ENCODE assay signal across 8 cellular contexts in genomic region chr4:155972098-155972497, GRCh38. TPM values are rescaled to one million over a fixed set of nuclear protein-coding genes. Genes with fewer than 3 reads are reported as not detected.
DNase-seq lines count a peak whose midpoint lies in the region; ATAC-seq, FAIRE-seq and TF ChIP-seq lines count a peak whose summit lies in the region.

No MANE protein-coding gene starts in this region.

- H3K27ac Mint-ChIP-seq in activated naive CD4-positive, alpha-beta T cell treated with anti-CD3 and anti-CD28 coated beads, Interleukin-2, amount 10 ng/mL, durations not matched to agents 7 days and 5 days: no peak overlapping the region

- H3K4me3 Mint-ChIP-seq in activated naive CD4-positive, alpha-beta T cell treated with anti-CD3 and anti-CD28 coated beads, Interleukin-2, amount 10 ng/mL, durations not matched to agents 7 days and 5 days: no peak overlapping the region

- H3K27me3 Mint-ChIP-seq in activated naive CD4-positive, alpha-beta T cell treated with anti-CD3 and anti-CD28 coated beads, Interleukin-2, amount 10 ng/mL, durations not matched to agents 7 days and 5 days: no peaks in the 10 kb centered on the region

- DNase-seq in AG20443 (ENCODE audit: low spot score): peak; percentile 21
- no peak for DNase-seq in epithelial cell of proximal tubule (ENCODE audit: low read depth)
- peak; percentile 15 for DNase-seq in urothelium cell line (ENCODE audit: low spot score)
- no peak for DNase-seq in activated naive CD4-positive, alpha-beta T cell treated with anti-CD3 and anti-CD28 coated beads, Interleukin-2, amount 10 ng/mL, durations not matched to agents 7 days and 5 days
- DNase-seq in NCI-H2171 treated with DMSO at 0.1 percent for 48 hours (lab: John Stamatoyannopoulos, UW): no peak
- no peak for DNase-seq in stimulated activated CD4-positive, alpha-beta T cell treated with anti-CD3 and anti-CD28 coated beads, Interleukin-2, amount 100 ng/mL, for 48 hours

- H3K4me3 ChIP-seq in epithelial cell of proximal tubule (ENCODE audit: low read depth, low read length): no peak overlapping the region

- H3K4me1 Mint-ChIP-seq in activated naive CD4-positive, alpha-beta T cell treated with anti-CD3 and anti-CD28 coated beads, Interleukin-2, amount 10 ng/mL, durations not matched to agents 7 days and 5 days: no peaks in the 10 kb centered on the region

- FAIRE-seq in urothelium cell line (lab: Jason Lieb, UNC): no peak

- peaks cover 4% of the 10 kb centered on the region for H3K9me3 Mint-ChIP-seq in activated naive CD4-positive, alpha-beta T cell treated with anti-CD3 and anti-CD28 coated beads, Interleukin-2, amount 10 ng/mL, durations not matched to agents 7 days and 5 days

- peak; percentile 49 for TF ChIP-seq RAD21 in Ishikawa (IDR thresholded peaks at IDR 0.05; ENCODE audit: low read depth)

- CTCF ChIA-PET in activated naive CD4-positive, alpha-beta T cell treated with anti-CD3 and anti-CD28 coated beads, Interleukin-2, amount 10 ng/mL, durations not matched to agents 7 days and 5 days (lab: Charles Lee): no interaction called here

- TF ChIP-seq CTCF in epithelial cell of proximal tubule (conservative IDR thresholded peaks at IDR 0.05; ENCODE audit: low read depth, low read length): peak; percentile 76

- peak; percentile 63 for ATAC-seq in GM19372 (IDR thresholded peaks at IDR 0.05; ENCODE audit: low read depth, unreplicated experiment)

- no peak for TF ChIP-seq EP300 in Ishikawa (IDR thresholded peaks at IDR 0.05; ENCODE audit: borderline replicate concordance)

- H3K36me3 Mint-ChIP-seq in activated naive CD4-positive, alpha-beta T cell treated with anti-CD3 and anti-CD28 coated beads, Interleukin-2, amount 10 ng/mL, durations not matched to agents 7 days and 5 days: no peaks in the 10 kb centered on the region

TF ChIP-seq in Ishikawa, 13 proteins besides CTCF, POLR2A, EP300 and RAD21:
- TF ChIP-seq TAF1 (IDR thresholded peaks at IDR 0.05; ENCODE audit: low read depth): no peak
- no peak for TF ChIP-seq TEAD4 (IDR thresholded peaks at IDR 0.05)
- no peak for TF ChIP-seq CREB1 (IDR thresholded peaks at IDR 0.05; ENCODE audit: low read depth)
- TF ChIP-seq YY1 (IDR thresholded peaks at IDR 0.05; ENCODE audit: low read depth): no peak
- TF ChIP-seq FOXM1 (IDR thresholded peaks at IDR 0.05; ENCODE audit: borderline replicate concordance, low read depth): no peak
- no peak for TF ChIP-seq NFIC (IDR thresholded peaks at IDR 0.05)
- TF ChIP-seq USF1 (IDR thresholded peaks at IDR 0.05): no peak
- no peak for TF ChIP-seq CEBPB (IDR thresholded peaks at IDR 0.05)
- TF ChIP-seq EGR1 (IDR thresholded peaks at IDR 0.05): no peak
- no peak for TF ChIP-seq MAX (IDR thresholded peaks at IDR 0.05)
- TF ChIP-seq REST (IDR thresholded peaks at IDR 0.05; ENCODE audit: low read depth): no peak
- no peak for TF ChIP-seq ZBTB7A (IDR thresholded peaks at IDR 0.05; ENCODE audit: low read depth)
- TF ChIP-seq TCF12 (IDR thresholded peaks at IDR 0.05; ENCODE audit: low read depth): no peak

RNA-seq across cellular contexts. Expression of gene CTSO, which starts 18.4 kb away (rescaled TPM):
- total RNA-seq in epithelial cell of proximal tubule: 4.1 and 6.5 TPM in 2 replicates

Comparison
In these comparisons a context has a peak if more than half of its experiments do, and no peak if none do; other contexts are left out.
1. DNase-seq: peak in AG20443 (single experiment) and urothelium cell line (single experiment); none in epithelial cell of proximal tubule (single experiment), activated naive CD4-positive, alpha-beta T cell treated with anti-CD3 and anti-CD28 coated beads, Interleukin-2, amount 10 ng/mL, durations not matched to agents 7 days and 5 days (single experiment), NCI-H2171 treated with DMSO at 0.1 percent for 48 hours (single experiment) and stimulated activated CD4-positive, alpha-beta T cell treated with anti-CD3 and anti-CD28 coated beads, Interleukin-2, amount 100 ng/mL, for 48 hours (0 of 2).